In the genomic region with DNA sequence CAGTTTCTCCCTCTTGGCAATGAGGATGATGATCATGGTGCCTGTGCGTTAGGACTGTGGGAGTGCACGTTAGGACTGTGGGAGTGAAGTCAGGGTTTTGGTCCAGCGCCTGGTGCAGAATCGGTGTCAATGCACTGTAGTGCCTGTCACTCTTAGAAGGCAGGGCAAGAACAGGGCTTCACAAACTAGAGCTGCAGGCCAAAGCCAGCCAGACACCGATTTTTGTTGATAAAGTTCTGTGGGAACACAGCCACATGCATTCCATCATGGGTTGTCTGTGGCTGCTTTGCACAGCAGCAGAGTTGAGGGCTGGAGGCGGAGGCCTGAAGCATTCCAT, we compare ENCODE assay signal across 29 cellular contexts.
"Had no signal": no experiment of that assay in that cellular context is flagged by ENCODE, and none has a peak within 500 bp of the region (broad histone marks: within the 10 kb centered on the region; RNA-seq: fewer than 3 reads in every experiment).

No MANE protein-coding gene starts in this region.

- DNase-seq: activated CD4-positive, alpha-beta memory T cell treated with anti-CD3 and anti-CD28 coated beads for 36 hours; activated CD4-positive, alpha-beta T cell treated with anti-CD3 and anti-CD28 coated beads, Interleukin-2, amount 10 ng/mL, durations not matched to agents 24 days and 14 days; activated CD4-positive, CD25-positive, alpha-beta regulatory T cell treated with anti-CD3 and anti-CD28 coated beads, Interleukin-2, amount 50 U/mL, for 72 hours; activated CD8-positive, alpha-beta memory T cell treated with anti-CD3 and anti-CD28 coated beads, Interleukin-2, amount 50 U/mL, for 4 hours; activated gamma-delta T cell treated with Interleukin-2 at 50 U/mL for 16 hours; activated naive CD4-positive, alpha-beta T cell treated with anti-CD3 and anti-CD28 coated beads, Interleukin-2, amount 50 U/mL, for 16 hours; activated T-cell treated with anti-CD3 and anti-CD28 coated beads, Interleukin-2, amount 50 U/mL, for 1 hour; amniotic stem cell; foreskin keratinocyte; kidney glomerular epithelial cell; left lung; mammary epithelial cell; naive B cell; occipital lobe; psoas muscle; spleen; stimulated activated naive CD4-positive, alpha-beta T cell; T-helper 2 cell; uterus had no signal

- H3K36me3 ChIP-seq: breast epithelium, thoracic aorta, uterus had no signal

- H3K27me3 Mint-ChIP-seq: activated CD4-positive, alpha-beta memory T cell treated with anti-CD3 and anti-CD28 coated beads for 36 hours; dendritic cell treated with granulocyte-macrophage colony-stimulating factor and Interleukin-4, amounts not matched to agents 40 ng/mL and 50 ng/mL, for 4 days had no signal

- H3K9ac ChIP-seq: parathyroid adenoma had no signal

- H3K4me3 Mint-ChIP-seq: activated CD4-positive, alpha-beta memory T cell treated with anti-CD3 and anti-CD28 coated beads for 36 hours; activated CD4-positive, alpha-beta T cell treated with anti-CD3 and anti-CD28 coated beads, Interleukin-2, amount 10 ng/mL, durations not matched to agents 24 days and 14 days; activated T-helper 1 cell treated with anti-CD3 and anti-CD28 coated beads, Interleukin-12 subunit alpha, Interleukin-12 subunit beta, Interleukin-2, Interleukin-4 antibody, amounts not matched to agents 30 ng/mL and 10 ng/mL and 1 ng/mL, durations not matched to agents 14 hours and 24 hours and 36 hours; central memory CD8-positive, alpha-beta T cell; dendritic cell treated with granulocyte-macrophage colony-stimulating factor and Interleukin-4, amounts not matched to agents 40 ng/mL and 50 ng/mL, for 4 days; endodermal cell; naive B cell; nephron progenitor cell; type B pancreatic cell had no signal

- H3K27ac ChIP-seq: breast epithelium, esophagus muscularis mucosa, foreskin keratinocyte, left lung, parathyroid adenoma, psoas muscle, spleen, thoracic aorta, uterus had no signal

- H3K4me1 Mint-ChIP-seq: activated CD4-positive, alpha-beta T cell treated with anti-CD3 and anti-CD28 coated beads, Interleukin-2, amount 10 ng/mL, durations not matched to agents 24 days and 14 days; central memory CD8-positive, alpha-beta T cell; naive B cell; nephron progenitor cell had no signal

- H3K27me3 ChIP-seq: breast epithelium, esophagus muscularis mucosa, left lung, spleen, uterus had no signal

- H3K9me3 Mint-ChIP-seq: activated CD4-positive, alpha-beta memory T cell treated with anti-CD3 and anti-CD28 coated beads for 36 hours; activated CD4-positive, alpha-beta T cell treated with anti-CD3 and anti-CD28 coated beads, Interleukin-2, amount 10 ng/mL, durations not matched to agents 24 days and 14 days; activated T-helper 1 cell treated with anti-CD3 and anti-CD28 coated beads, Interleukin-12 subunit alpha, Interleukin-12 subunit beta, Interleukin-2, Interleukin-4 antibody, amounts not matched to agents 30 ng/mL and 10 ng/mL and 1 ng/mL, durations not matched to agents 14 hours and 24 hours and 36 hours; central memory CD8-positive, alpha-beta T cell; dendritic cell treated with granulocyte-macrophage colony-stimulating factor and Interleukin-4, amounts not matched to agents 40 ng/mL and 50 ng/mL, for 4 days; endodermal cell; naive B cell; nephron progenitor cell; type B pancreatic cell had no signal

- H3K36me3 Mint-ChIP-seq: activated CD4-positive, alpha-beta memory T cell treated with anti-CD3 and anti-CD28 coated beads for 36 hours; naive B cell; type B pancreatic cell had no signal

- H3K9me3 ChIP-seq: breast epithelium, esophagus muscularis mucosa, left lung, psoas muscle, spleen, thoracic aorta, uterus had no signal

- H3K79me2 ChIP-seq: parathyroid adenoma had no signal

- H3K4me3 ChIP-seq: breast epithelium, esophagus muscularis mucosa, left lung, psoas muscle, spleen, thoracic aorta, uterus had no signal

- ATAC-seq: foreskin keratinocyte, left lung, psoas muscle had no signal

- H3K27ac Mint-ChIP-seq: activated CD4-positive, alpha-beta memory T cell treated with anti-CD3 and anti-CD28 coated beads for 36 hours; activated CD4-positive, alpha-beta T cell treated with anti-CD3 and anti-CD28 coated beads, Interleukin-2, amount 10 ng/mL, durations not matched to agents 24 days and 14 days; activated T-helper 1 cell treated with anti-CD3 and anti-CD28 coated beads, Interleukin-12 subunit alpha, Interleukin-12 subunit beta, Interleukin-2, Interleukin-4 antibody, amounts not matched to agents 30 ng/mL and 10 ng/mL and 1 ng/mL, durations not matched to agents 14 hours and 24 hours and 36 hours; dendritic cell treated with granulocyte-macrophage colony-stimulating factor and Interleukin-4, amounts not matched to agents 40 ng/mL and 50 ng/mL, for 4 days; endodermal cell; naive B cell; nephron progenitor cell; type B pancreatic cell had no signal

- H2AFZ ChIP-seq: parathyroid adenoma had no signal

- H3K4me1 ChIP-seq: breast epithelium, foreskin keratinocyte, left lung, parathyroid adenoma, psoas muscle, uterus had no signal
